Comparison of ENCODE assay signal across 10 cellular contexts in the genomic region with DNA sequence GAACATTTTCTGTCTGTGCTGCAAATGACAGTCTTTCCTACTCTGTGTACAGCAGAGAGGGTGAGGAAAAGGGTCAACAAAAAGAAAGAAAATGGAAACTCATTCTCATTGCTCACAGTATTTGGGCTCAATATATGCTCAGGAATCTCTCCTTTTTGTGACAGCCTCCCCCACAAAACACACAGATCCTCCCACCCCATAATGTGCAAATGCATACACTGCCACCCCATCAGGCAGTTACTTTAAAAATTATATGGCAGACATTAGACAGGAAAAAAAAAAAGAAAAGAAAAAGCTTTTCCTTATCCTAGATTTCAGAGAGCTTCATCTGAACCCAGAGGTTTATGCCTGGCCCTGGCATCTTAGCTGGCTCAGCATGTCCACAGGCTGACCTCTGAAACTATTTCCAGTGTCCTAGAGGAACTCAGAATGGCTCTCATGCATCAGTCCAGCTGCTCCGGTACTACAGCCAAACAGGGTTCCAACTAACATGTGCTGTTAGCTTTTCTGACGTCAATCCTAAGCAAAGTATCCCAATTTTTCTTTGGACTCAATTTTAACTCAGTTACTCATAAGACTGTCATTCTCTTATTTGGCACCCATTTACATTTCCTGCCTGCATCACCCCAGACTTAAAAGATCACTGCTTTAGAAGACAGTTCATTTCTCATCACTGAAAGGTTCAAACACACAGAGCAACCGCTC.
DNase-seq lines count a peak whose midpoint lies in the region; ATAC-seq and TF ChIP-seq lines count a peak whose summit lies in the region.
"Had no signal": no experiment of that assay in that cellular context is flagged by ENCODE, and none has a peak within 500 bp of the region (broad histone marks: within the 10 kb centered on the region; RNA-seq: fewer than 3 reads in every experiment).

No MANE protein-coding gene starts in this region.

- ATAC-seq in PC-3 = peak; percentile 77
- peak; percentile 21 for ATAC-seq in naive thymus-derived CD4-positive, alpha-beta T cell
- no peak for ATAC-seq in HG02610 (IDR thresholded peaks at IDR 0.05; ENCODE audit: unreplicated experiment)
- ATAC-seq in GM19395 (IDR thresholded peaks at IDR 0.05; ENCODE audit: unreplicated experiment) = no peak

- intact Hi-C loops in PC-3 (cut with micrococcal nuclease) = no loop called here
- intact Hi-C loops in naive thymus-derived CD4-positive, alpha-beta T cell (cut with micrococcal nuclease) = loop anchor here (1.0 to 2.0 kb wide), 2 partner anchors 8 to 19 kb away; no protein-coding TSS in a partner anchor

- no TSS peak for BruUV-seq in PC-3 (replicated peaks; lab: Mats Ljungman, UMichigan)

- peaks cover 96% of the 10 kb centered on the region for H3K79me2 ChIP-seq in PC-3 (ENCODE audit: low read length)

- H3K9ac ChIP-seq in PC-3 (ENCODE audit: low read length) = peak overlapping the region; percentile 61

- no peak overlapping the region for H2AFZ ChIP-seq in PC-3 (ENCODE audit: low read length)

- H3K9me3 ChIP-seq in AG04450 (ENCODE audit: control insufficient read depth, insufficient read depth, low read length) (no peaks in the 10 kb centered on the region), PC-3 (ENCODE audit: low read length) (no peaks in the 10 kb centered on the region)
- no peaks in the 10 kb centered on the region for H3K9me3 ChIP-seq in naive thymus-derived CD4-positive, alpha-beta T cell (ENCODE audit: control insufficient read depth in 2 of 3, low read length in 3 of 3)

- H3K27ac ChIP-seq in AG04450 (ENCODE audit: low read depth, low read length) (peak overlapping the region; percentile 92), PC-3 (ENCODE audit: low read length) (peak overlapping the region; percentile 88)
- H3K27ac ChIP-seq in naive thymus-derived CD4-positive, alpha-beta T cell (ENCODE audit: low read depth, low read length) = no peak overlapping the region

- H3K4me1 Mint-ChIP-seq in endothelial cell (ENCODE audit: unreplicated experiment) = peaks cover 66% of the 10 kb centered on the region
- H3K4me1 Mint-ChIP-seq in naive thymus-derived CD4-positive, alpha-beta T cell = peaks cover 11 to 96% (median 66%) of the 10 kb centered on the region in 7 donors

- H3K36me3 ChIP-seq in PC-3 (ENCODE audit: low read depth, low read length) = no peaks in the 10 kb centered on the region
- no peaks in the 10 kb centered on the region for H3K36me3 ChIP-seq in naive thymus-derived CD4-positive, alpha-beta T cell (ENCODE audit: control insufficient read depth in 2 of 3, insufficient read depth in 3 of 3, low read length in 3 of 3)

- H3K27me3 ChIP-seq in AG04450 (ENCODE audit: control insufficient read depth, insufficient read depth, low read length) = no peaks in the 10 kb centered on the region
- no peaks in the 10 kb centered on the region for H3K27me3 ChIP-seq in PC-3 (ENCODE audit: low read length)
- no peaks in the 10 kb centered on the region for H3K27me3 ChIP-seq in naive thymus-derived CD4-positive, alpha-beta T cell (ENCODE audit: control insufficient read depth in 2 of 2, insufficient read depth in 2 of 2, low read length in 2 of 2)

- 0 out of 2 replicates have a peak, but pooled peaks cover 3% of the 10 kb centered on the region for H4K20me1 ChIP-seq in PC-3 (ENCODE audit: low read length)

- CTCF ChIA-PET in AG04450 (lab: Charles Lee) (interaction anchor here (0.8 to 1.7 kb wide), 8 partner anchors 10 to 676 kb away, joined by 3 to 7 read pairs (median 3); no protein-coding TSS in a partner anchor), PC-3 (lab: Charles Lee) (interaction anchor here (0.5 to 0.6 kb wide), 2 partner anchors 10 to 427 kb away, joined by 3 read pairs; no protein-coding TSS in a partner anchor)
- CTCF ChIA-PET in naive thymus-derived CD4-positive, alpha-beta T cell (lab: Charles Lee) = interaction anchor here (0.6 to 1.4 kb wide), 4 partner anchors 12 to 101 kb away, joined by 3 to 4 read pairs (median 4); no protein-coding TSS in a partner anchor

- peak; percentile 96 for DNase-seq in AG04450 (ENCODE audit: low read depth, low spot score)
- peak; percentile 90 for DNase-seq in PC-3
- no peak for DNase-seq in endothelial cell (ENCODE audit: low spot score)
- DNase-seq in naive thymus-derived CD4-positive, alpha-beta T cell = no peak
- DNase-seq in UCSD-AML1 (lab: John Stamatoyannopoulos, UW; ENCODE audit: unreplicated experiment) = no peak
- no peak for DNase-seq in GM19238 (ENCODE audit: insufficient read length, low spot score)

- no peak overlapping the region; the same call in 1 of the 2 replicates for H3K4me3 ChIP-seq in AG04450 (ENCODE audit: low read depth, low read length)
- H3K4me3 ChIP-seq in PC-3 (ENCODE audit: low read length) = no peak overlapping the region
- H3K4me3 ChIP-seq in naive thymus-derived CD4-positive, alpha-beta T cell (ENCODE audit: low read length) = no peak overlapping the region

- H3F3A ChIP-seq in PC-3 (ENCODE audit: low read length, unreplicated experiment) = no peaks in the 10 kb centered on the region

- no peaks in the 10 kb centered on the region for H3K36me3 Mint-ChIP-seq in endothelial cell (ENCODE audit: low read depth, unreplicated experiment)
- peaks cover 4 to 14% (median 4%) of the 10 kb centered on the region in 5 donors for H3K36me3 Mint-ChIP-seq in naive thymus-derived CD4-positive, alpha-beta T cell

- H3K9me3 Mint-ChIP-seq in endothelial cell (ENCODE audit: unreplicated experiment) = no peaks in the 10 kb centered on the region
- H3K9me3 Mint-ChIP-seq in naive thymus-derived CD4-positive, alpha-beta T cell = no peaks in the 10 kb centered on the region
- H3K9me3 Mint-ChIP-seq: activated naive CD4-positive, alpha-beta T cell treated with anti-CD3 and anti-CD28 coated beads, Interleukin-2, amount 50 U/mL, for 72 hours; IgD-negative memory B cell had no signal

- H3K4me2 ChIP-seq in PC-3 (ENCODE audit: low read length) = peak overlapping the region; percentile 53

- H3K27me3 Mint-ChIP-seq in endothelial cell (ENCODE audit: unreplicated experiment) = peaks cover 3% of the 10 kb centered on the region
- H3K27me3 Mint-ChIP-seq in naive thymus-derived CD4-positive, alpha-beta T cell = no peaks in the 10 kb centered on the region

- H3K4me3 Mint-ChIP-seq in endothelial cell (ENCODE audit: unreplicated experiment) = no peak overlapping the region
- H3K4me3 Mint-ChIP-seq in naive thymus-derived CD4-positive, alpha-beta T cell = peak overlapping the region; percentile 60 to 78 (median 74)

- POLR2A ChIA-PET in AG04450 (lab: Yijun Ruan, JAX) = interaction anchor here (0.7 to 1.4 kb wide), 4 partner anchors 12 to 600 kb away, joined by 3 to 7 read pairs (median 4); no protein-coding TSS in a partner anchor
- POLR2A ChIA-PET in PC-3 (lab: Charles Lee; ENCODE audit: unreplicated experiment) = interaction anchor here (0.6 kb wide), 1 partner anchor 107 kb away, joined by 3 read pairs; no protein-coding TSS in a partner anchor
- POLR2A ChIA-PET in naive thymus-derived CD4-positive, alpha-beta T cell (lab: Charles Lee) = interaction anchor here (0.5 to 0.9 kb wide), 6 partner anchors 10 to 183 kb away, joined by 3 to 5 read pairs (median 4); no protein-coding TSS in a partner anchor

- no peak for TF ChIP-seq CTCF in AG04450 (IDR thresholded peaks at IDR 0.05; ENCODE audit: low read depth, low read length)
- no peak for TF ChIP-seq CTCF in PC-3 (conservative IDR thresholded peaks at IDR 0.05; ENCODE audit: low read depth, low read length)
- TF ChIP-seq CTCF in endothelial cell (IDR thresholded peaks at IDR 0.05; ENCODE audit: unreplicated experiment) = no peak

- no peaks in the 10 kb centered on the region for H3K9me2 ChIP-seq in PC-3 (replicated peaks; ENCODE audit: low read length)

- H3K4me1 ChIP-seq in PC-3 (ENCODE audit: insufficient read depth, low read length) = peaks cover 60% of the 10 kb centered on the region
- H3K4me1 ChIP-seq in naive thymus-derived CD4-positive, alpha-beta T cell (ENCODE audit: control insufficient read depth in 2 of 2, insufficient read depth in 2 of 2, low read length in 2 of 2) = peaks cover 50 to 53% of the 10 kb centered on the region in 2 donors

- peak overlapping the region; percentile 19 for H3K27ac Mint-ChIP-seq in endothelial cell (ENCODE audit: unreplicated experiment)
- peak overlapping the region; percentile 53 to 89 (median 81) for H3K27ac Mint-ChIP-seq in naive thymus-derived CD4-positive, alpha-beta T cell

Comparison
In these comparisons a context has a peak if more than half of its experiments do, and no peak if none do; other contexts are left out.
1. DNase-seq: peak in AG04450 (single experiment) and PC-3 (single experiment); none in endothelial cell (single experiment), naive thymus-derived CD4-positive, alpha-beta T cell (0 of 9), UCSD-AML1 (single experiment) and GM19238 (single experiment).
2. ATAC-seq: peak in PC-3 (single experiment) and naive thymus-derived CD4-positive, alpha-beta T cell (single experiment); none in HG02610 (single experiment) and GM19395 (single experiment).